In genomic region chr12:97748298-97748697, GRCh38 we compare ENCODE assay signal across 20 cellular contexts.
DNase-seq lines count a peak whose midpoint lies in the region.
"Had no signal": no experiment of that assay in that cellular context is flagged by ENCODE, and none has a peak within 500 bp of the region (broad histone marks: within the 10 kb centered on the region; RNA-seq: fewer than 3 reads in every experiment).

No MANE protein-coding gene starts in this region.

- no peak overlapping the region for H3K4me2 ChIP-seq in GM23248 (ENCODE audit: unreplicated experiment)
- H3K4me2 ChIP-seq: KMS-11, smooth muscle cell had no signal

- H3K9me2 ChIP-seq in GM23248 (ENCODE audit: insufficient read depth): no peaks in the 10 kb centered on the region

- no peaks in the 10 kb centered on the region for H4K20me1 ChIP-seq in GM23248 (ENCODE audit: insufficient read depth)

- no peaks in the 10 kb centered on the region for H3K79me2 ChIP-seq in GM23248 (ENCODE audit: insufficient read depth)

- no peak overlapping the region for H2AFZ ChIP-seq in GM23248

- H3K27me3 ChIP-seq in GM23248 (replicated peaks; ENCODE audit: insufficient read depth): no peaks in the 10 kb centered on the region
- H3K27me3 ChIP-seq: adrenal gland, transverse colon had no signal

- no peaks in the 10 kb centered on the region for H3K9me3 ChIP-seq in GM23248 (ENCODE audit: low read depth)
- H3K9me3 ChIP-seq: adrenal gland, transverse colon had no signal

- H3F3A ChIP-seq in GM23248 (ENCODE audit: insufficient read depth): no peaks in the 10 kb centered on the region

- 4 to 18% methylated on average over 2 of the region's 2 CpGs for WGBS in GM23248 (ENCODE audit: low coverage in 1 of 2, low lambda C conversion rate in 2 of 2, missing lambda C conversion rate in 2 of 2), 2 experiments

- no peak overlapping the region for H3K27ac ChIP-seq in GM23248
- H3K27ac ChIP-seq: adrenal gland, coronary artery, KMS-11, SK-N-MC, transverse colon, WERI-Rb-1 had no signal

- no peak overlapping the region for H3K9ac ChIP-seq in GM23248
- H3K9ac ChIP-seq: KMS-11 had no signal

- peak; percentile 93 for DNase-seq in NCI-H1105 (lab: John Stamatoyannopoulos, UW)
- DNase-seq in NCI-H2107 (lab: John Stamatoyannopoulos, UW): peak; percentile 40
- DNase-seq in NCI-H774 (lab: John Stamatoyannopoulos, UW): peak; percentile 63
- no peak for DNase-seq in occipital lobe (lab: John Stamatoyannopoulos, UW)
- no peak for DNase-seq in GM23248
- no peak for DNase-seq in activated gamma-delta T cell (lab: John Stamatoyannopoulos, UW)
- no peak for DNase-seq in hippocampal formation (lab: John Stamatoyannopoulos, UW)
- DNase-seq: activated CD4-positive, alpha-beta T cell treated with anti-CD3 and anti-CD28 coated beads, Interleukin-2, amount 50 U/mL, for 48 hours; activated gamma-delta T cell treated with Interleukin-2 at 50 U/mL for 16 hours; adrenal gland; EL; islet precursor cell; stimulated activated CD4-positive, alpha-beta T cell treated with anti-CD3 and anti-CD28 coated beads, Interleukin-4, amount 100 ng/mL, for 1 hour; stimulated activated naive CD8-positive, alpha-beta T cell treated with anti-CD3 and anti-CD28 coated beads, Interleukin-15, Interleukin-2, amounts not matched to agents 100 U/mL and 50 U/mL, for 24 hours; transverse colon; WERI-Rb-1 had no signal

- H3K36me3 ChIP-seq in GM23248 (ENCODE audit: low read depth): no peaks in the 10 kb centered on the region
- H3K36me3 ChIP-seq: adrenal gland, transverse colon, WERI-Rb-1 had no signal

- in situ Hi-C loops in GM23248 (cut with MboI): no loop called here

- no peak overlapping the region for H3K4me3 ChIP-seq in GM23248
- H3K4me3 ChIP-seq: adrenal gland, coronary artery, SK-N-MC, smooth muscle cell, transverse colon had no signal

- no peaks in the 10 kb centered on the region for H3K4me1 ChIP-seq in GM23248 (ENCODE audit: insufficient read depth)
- H3K4me1 ChIP-seq: adrenal gland, transverse colon had no signal

Comparison
In these comparisons a context has a peak if more than half of its experiments do, and no peak if none do; other contexts are left out.
1. DNase-seq: peak in NCI-H1105 (single experiment), NCI-H2107 (single experiment) and NCI-H774 (single experiment); none in occipital lobe (single experiment), GM23248 (single experiment), activated gamma-delta T cell (single experiment) and hippocampal formation (0 of 2).